Comparison of ENCODE assay signal across 14 cellular contexts in the genomic region with DNA sequence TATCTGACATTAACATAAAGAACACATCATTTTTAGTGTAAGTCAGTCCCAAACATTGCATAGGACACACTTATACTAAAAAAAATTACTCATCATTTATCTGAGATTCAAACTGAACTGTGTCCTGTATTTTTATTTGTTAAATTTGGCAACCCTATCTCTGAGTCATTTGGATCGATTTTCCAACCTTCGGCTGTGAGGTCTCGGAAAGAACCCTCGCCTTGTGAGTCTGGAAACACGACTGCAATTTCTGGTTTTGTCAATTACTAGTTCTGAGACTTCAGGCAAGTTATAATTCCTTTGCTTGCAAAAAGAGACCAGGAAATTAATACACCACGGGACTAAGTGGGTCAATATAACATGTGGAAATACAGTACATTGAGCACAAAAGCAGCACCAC. TPM values are rescaled to one million over a fixed set of nuclear protein-coding genes. Genes with fewer than 3 reads are reported as not detected.
DNase-seq lines count a peak whose midpoint lies in the region; ATAC-seq and TF ChIP-seq lines count a peak whose summit lies in the region.
"Had no signal": no experiment of that assay in that cellular context is flagged by ENCODE, and none has a peak within 500 bp of the region (broad histone marks: within the 10 kb centered on the region; RNA-seq: fewer than 3 reads in every experiment).

No MANE protein-coding gene starts in this region.

- peak overlapping the region in 6 of 11 experiments; percentile 31 to 75 (median 56); a peak in 9 of 22 replicates for H3K4me2 ChIP-seq in BLaER1 treated with 17β-estradiol and CSF1 and Interleukin-3, amounts not matched to agents 10 nM and 100 nM

- H3K27ac ChIP-seq in BLaER1 treated with 17β-estradiol and CSF1 and Interleukin-3, amounts not matched to agents 10 nM and 100 nM, result peak overlapping the region in 3 of 11 experiments; percentile 9 to 68 (median 54); a peak in 3 of 22 replicates
- H3K27ac ChIP-seq in gastroesophageal sphincter, result peak overlapping the region; percentile 84 to 98 (median 86)
- peak overlapping the region; percentile 79 to 92 (median 84) for H3K27ac ChIP-seq in sigmoid colon

- TF ChIP-seq CTCF in gastroesophageal sphincter (IDR thresholded peaks at IDR 0.05), result no peak
- no peak for TF ChIP-seq CTCF in sigmoid colon (IDR thresholded peaks at IDR 0.05)
- TF ChIP-seq CTCF in BE2C (IDR thresholded peaks at IDR 0.05; ENCODE audit: low read depth, low read length), result no peak

- 0 out of 22 replicates have a peak, but pooled peaks cover 0 to 3% (median 0%) of the 10 kb centered on the region in 11 experiments for H3K9me3 ChIP-seq in BLaER1 treated with 17β-estradiol and CSF1 and Interleukin-3, amounts not matched to agents 10 nM and 100 nM (replicated peaks in 1 of 11)
- H3K9me3 ChIP-seq in adipocyte (ENCODE audit: control insufficient read depth, low read length) (no peaks in the 10 kb centered on the region), gastroesophageal sphincter (no peaks in the 10 kb centered on the region), sigmoid colon (no peaks in the 10 kb centered on the region), BE2C (no peaks in the 10 kb centered on the region)

- peak; percentile 37 for ATAC-seq in gastroesophageal sphincter

- intact Hi-C loops in sigmoid colon (cut with DNase I), result no loop called here

- peak overlapping the region in 1 of 11 experiments; percentile 51; a peak in 2 of 22 replicates for H3K9ac ChIP-seq in BLaER1 treated with 17β-estradiol and CSF1 and Interleukin-3, amounts not matched to agents 10 nM and 100 nM
- H3K9ac ChIP-seq in adipocyte (ENCODE audit: low read length), result peak overlapping the region; percentile 83

- TF ChIP-seq POLR2A in gastroesophageal sphincter (IDR thresholded peaks at IDR 0.05) (no peak), sigmoid colon (IDR thresholded peaks at IDR 0.05) (no peak)

- WGBS in gastroesophageal sphincter (ENCODE audit: low coverage in 1 of 2), 2 donors, result 0 to 6% methylated on average over 6 of the region's 6 CpGs
- WGBS in sigmoid colon, 2 donors, result 10 to 38% methylated on average over 6 of the region's 6 CpGs

- H3K4me1 ChIP-seq in BLaER1 treated with 17β-estradiol and CSF1 and Interleukin-3, amounts not matched to agents 10 nM and 100 nM, result peaks cover 0 to 44% (median 19%) of the 10 kb centered on the region in 10 experiments; a peak in 17 of 20 replicates
- peaks cover 46% of the 10 kb centered on the region for H3K4me1 ChIP-seq in adipocyte (ENCODE audit: control insufficient read depth, insufficient read depth, low read length)
- H3K4me1 ChIP-seq in gastroesophageal sphincter, result peaks cover 17 to 88% (median 30%) of the 10 kb centered on the region in 3 donors
- peaks cover 0 to 73% (median 69%) of the 10 kb centered on the region in 4 donors for H3K4me1 ChIP-seq in sigmoid colon
- H3K4me1 ChIP-seq in BE2C, result no peaks in the 10 kb centered on the region

- H4K20me1 ChIP-seq in BLaER1 treated with 17β-estradiol and CSF1 and Interleukin-3, amounts not matched to agents 10 nM and 100 nM, result no peaks in the 10 kb centered on the region

- 0 out of 22 replicates have a peak, but pooled peaks cover 0 to 6% (median 0%) of the 10 kb centered on the region in 11 experiments for H3K36me3 ChIP-seq in BLaER1 treated with 17β-estradiol and CSF1 and Interleukin-3, amounts not matched to agents 10 nM and 100 nM
- H3K36me3 ChIP-seq in adipocyte (ENCODE audit: control insufficient read depth, insufficient read depth, low read length, severe bottlenecking), result no peaks in the 10 kb centered on the region
- H3K36me3 ChIP-seq in gastroesophageal sphincter, result no peaks in the 10 kb centered on the region
- H3K36me3 ChIP-seq in sigmoid colon, result no peaks in the 10 kb centered on the region
- H3K36me3 ChIP-seq in BE2C, result no peaks in the 10 kb centered on the region

- H3K27me3 ChIP-seq in BLaER1 treated with 17β-estradiol and CSF1 and Interleukin-3, amounts not matched to agents 10 nM and 100 nM, result no peaks in the 10 kb centered on the region
- H3K27me3 ChIP-seq in adipocyte (replicated peaks; ENCODE audit: control insufficient read depth, insufficient read depth, low read length) (no peaks in the 10 kb centered on the region), gastroesophageal sphincter (no peaks in the 10 kb centered on the region), sigmoid colon (no peaks in the 10 kb centered on the region), BE2C (no peaks in the 10 kb centered on the region)

- no peak for TF ChIP-seq EP300 in gastroesophageal sphincter (IDR thresholded peaks at IDR 0.05)
- no peak for TF ChIP-seq EP300 in sigmoid colon (IDR thresholded peaks at IDR 0.05)

- H3K4me3 ChIP-seq in BLaER1 treated with 17β-estradiol and CSF1 and Interleukin-3, amounts not matched to agents 10 nM and 100 nM, result no peak overlapping the region
- H3K4me3 ChIP-seq in adipocyte (ENCODE audit: low read length) (peak overlapping the region; percentile 77), gastroesophageal sphincter (no peak overlapping the region), sigmoid colon (peak overlapping the region in 1 of 4 donors; percentile 8), BE2C (ENCODE audit: low read depth, low read length) (no peak overlapping the region)

- DNase-seq in adipocyte (ENCODE audit: low read depth) (peak; percentile 56), sigmoid colon (no peak), hypothalamus (lab: John Stamatoyannopoulos, UW) (no peak), cerebellar nuclear complex (lab: John Stamatoyannopoulos, UW) (no peak), BE2C (no peak)
- no peak for DNase-seq in activated CD4-positive, alpha-beta T cell treated with anti-CD3 and anti-CD28 coated beads, Interleukin-2, amount 50 U/mL, for 48 hours
- DNase-seq: activated CD4-positive, CD25-positive, alpha-beta regulatory T cell treated with anti-CD3 and anti-CD28 coated beads, Interleukin-2, amount 50 U/mL, for 72 hours; activated naive CD8-positive, alpha-beta T cell treated with anti-CD3 and anti-CD28 coated beads, Interleukin-2, amount 10 ng/mL, durations not matched to agents 7 days and 5 days; C1 segment of cervical spinal cord; NCI-H1092; posterior cingulate gyrus; stimulated activated CD8-positive, alpha-beta memory T cell treated with anti-CD3 and anti-CD28 coated beads, Interleukin-4, amount 100 ng/mL, for 48 hours had no signal

RNA-seq across cellular contexts. Expression of a gene that starts 14.0 kb away (rescaled TPM):
- total RNA-seq in gastroesophageal sphincter (10 to 100 TPM; 17.4 to 26.2 (median 23.4) TPM), sigmoid colon (10 to 100 TPM in 2 of 4 donors, 1 to 10 TPM in 2; 8.1 to 18.0 (median 11.6) TPM)
- polyA plus RNA-seq in sigmoid colon, result 10 to 100 TPM; 24.0 to 94.1 (median 24.3) TPM
- 0.15 TPM for polyA plus RNA-seq in BE2C (2012; ENCODE audit: insufficient read depth, insufficient read length, low read depth)
